In the genomic region with DNA sequence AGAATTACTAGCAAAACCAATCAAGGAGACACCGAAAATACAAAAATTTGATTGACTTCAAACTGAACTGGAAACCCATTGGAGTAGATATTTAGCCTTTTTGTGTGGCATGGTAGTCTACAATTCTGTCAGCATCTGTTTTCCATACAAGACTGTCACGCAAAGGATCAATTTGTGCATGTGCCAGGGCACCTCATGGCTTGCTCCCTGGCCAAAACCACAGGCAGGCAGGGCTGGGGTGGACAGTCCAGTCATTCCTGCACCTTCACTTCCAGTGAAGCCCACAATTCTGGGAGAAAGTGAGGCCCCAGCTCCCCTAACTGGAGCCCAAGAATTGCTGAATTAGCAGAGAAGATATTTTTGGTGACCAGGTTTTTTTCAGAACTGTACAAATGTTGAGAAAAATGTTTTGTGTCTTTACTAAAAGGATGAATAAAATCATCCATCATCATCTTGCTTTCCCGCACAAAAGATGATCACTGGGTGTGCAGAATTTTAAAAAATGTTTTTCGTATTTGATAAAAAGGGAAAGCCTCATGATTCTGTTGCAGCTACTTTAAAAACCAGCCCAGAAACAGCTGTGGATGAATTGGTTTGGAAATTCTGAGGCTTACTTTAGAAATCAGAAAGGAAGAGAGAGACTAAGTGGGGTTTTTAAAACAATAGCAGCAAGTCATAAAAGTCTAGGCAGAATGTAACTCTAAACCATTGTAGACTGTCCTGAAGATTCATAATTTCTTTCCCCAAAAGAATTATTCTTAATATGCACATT, we compare ENCODE assay signal across 1 cellular context.
TF ChIP-seq lines count a peak whose summit lies in the region.

No MANE protein-coding gene starts in this region.

TF ChIP-seq in endothelial cell of umbilical vein, 7 proteins besides CTCF, POLR2A, EP300 and RAD21 (continued from another document):
- TF ChIP-seq, protein P1, sequence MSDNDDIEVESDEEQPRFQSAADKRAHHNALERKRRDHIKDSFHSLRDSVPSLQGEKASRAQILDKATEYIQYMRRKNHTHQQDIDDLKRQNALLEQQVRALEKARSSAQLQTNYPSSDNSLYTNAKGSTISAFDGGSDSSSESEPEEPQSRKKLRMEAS (IDR thresholded peaks at IDR 0.05; ENCODE audit: insufficient read depth, insufficient read length): no peak
- TF ChIP-seq JUN (IDR thresholded peaks at IDR 0.05; ENCODE audit: borderline replicate concordance, insufficient read depth, insufficient read length, low read depth) (no peak), POLR2AphosphoS5 (IDR thresholded peaks at IDR 0.05; ENCODE audit: insufficient read depth, low read depth, low read length) (no peak), FOS (IDR thresholded peaks at IDR 0.05; ENCODE audit: borderline replicate concordance, insufficient read depth, low read length) (no peak), EZH2 (IDR thresholded peaks at IDR 0.05; ENCODE audit: borderline replicate concordance, low read depth, low read length, severe bottlenecking) (no peak)
